ENCODE assay signal across 15 cellular contexts in genomic region chr2:207039225-207039624, GRCh38.
A peak's percentile ranks its signal among the peaks of the same experiment; 100 is the strongest.
DNase-seq lines count a peak whose midpoint lies in the region; ATAC-seq and TF ChIP-seq lines count a peak whose summit lies in the region.
"Had no signal": no experiment of that assay in that cellular context is flagged by ENCODE, and none has a peak within 500 bp of the region (broad histone marks: within the 10 kb centered on the region; RNA-seq: fewer than 3 reads in every experiment).

No MANE protein-coding gene starts in this region.

- H3K27ac Mint-ChIP-seq in GM23338, result no peak overlapping the region
- H3K27ac Mint-ChIP-seq: CD8-positive, alpha-beta T cell had no signal

- H3K4me3 ChIP-seq in epithelial cell of esophagus (ENCODE audit: low read length) (no peak overlapping the region), trophoblast cell (ENCODE audit: low read depth, low read length) (no peak overlapping the region), GM23338 (no peak overlapping the region)
- H3K4me3 ChIP-seq: BLaER1 had no signal

- H3K27me3 Mint-ChIP-seq in GM23338 (ENCODE audit: insufficient read depth, low read depth, poor library complexity), result no peaks in the 10 kb centered on the region

- no peak for TF ChIP-seq CTCF in epithelial cell of esophagus (IDR thresholded peaks at IDR 0.05; ENCODE audit: insufficient read depth, low read depth, low read length, missing control alignments)
- TF ChIP-seq CTCF in GM23338 (conservative IDR thresholded peaks at IDR 0.05; ENCODE audit: low read depth in 2 of 2), result no peak

- no peaks in the 10 kb centered on the region for H3K9me3 ChIP-seq in trophoblast cell (ENCODE audit: insufficient read depth, low read depth, low read length)
- H3K9me3 ChIP-seq: BLaER1 had no signal

- H3K23ac ChIP-seq in trophoblast cell (ENCODE audit: low read length), result peak overlapping the region; percentile 62

- H3K18ac ChIP-seq in trophoblast cell (ENCODE audit: low read length), result no peak overlapping the region

- no peaks in the 10 kb centered on the region for H3K36me3 Mint-ChIP-seq in GM23338 (ENCODE audit: low read depth)
- H3K36me3 Mint-ChIP-seq: CD8-positive, alpha-beta T cell had no signal

- H4K20me1 ChIP-seq in GM23338 (replicated peaks; ENCODE audit: insufficient read depth), result no peaks in the 10 kb centered on the region
- H4K20me1 ChIP-seq: BLaER1 had no signal

- WGBS in trophoblast cell (ENCODE audit: extremely low coverage, insufficient coverage, insufficient read length), result no CpG with 5 or more reads among the region's 4 CpGs

- H3K79me2 ChIP-seq in trophoblast cell (ENCODE audit: control insufficient read depth, insufficient read depth, low read length, poor library complexity) (no peaks in the 10 kb centered on the region), GM23338 (replicated peaks; ENCODE audit: insufficient read depth) (no peaks in the 10 kb centered on the region)

- H3K27me3 ChIP-seq in trophoblast cell (ENCODE audit: insufficient read depth, low read length), result no peaks in the 10 kb centered on the region
- H3K27me3 ChIP-seq in GM23338 (ENCODE audit: insufficient read depth), result no peaks in the 10 kb centered on the region
- H3K27me3 ChIP-seq: BLaER1 had no signal

- H3K14ac ChIP-seq in trophoblast cell (ENCODE audit: low read length), result no peak overlapping the region

- no peak overlapping the region for H4K12ac ChIP-seq in trophoblast cell (ENCODE audit: low read depth, low read length)

- no peak overlapping the region for H3K4me2 ChIP-seq in trophoblast cell (ENCODE audit: low read length)
- H3K4me2 ChIP-seq in GM23338, result no peak overlapping the region
- H3K4me2 ChIP-seq: BLaER1 had no signal

- H3K9me3 Mint-ChIP-seq in GM23338, result no peaks in the 10 kb centered on the region

- no peak overlapping the region for H4K91ac ChIP-seq in trophoblast cell (ENCODE audit: low read depth, low read length)

- H2BK12ac ChIP-seq in trophoblast cell (ENCODE audit: low read length), result no peak overlapping the region

- no peak overlapping the region for H3K4ac ChIP-seq in trophoblast cell (ENCODE audit: low read depth, low read length)

- H3K36me3 ChIP-seq in trophoblast cell (ENCODE audit: control insufficient read depth in 1 of 2, insufficient read depth in 2 of 2, low read length in 2 of 2) (no peaks in the 10 kb centered on the region), GM23338 (ENCODE audit: insufficient read depth) (no peaks in the 10 kb centered on the region)
- H3K36me3 ChIP-seq: BLaER1 had no signal

- H4K8ac ChIP-seq in trophoblast cell (ENCODE audit: low read depth, low read length), result no peak overlapping the region

- H2BK5ac ChIP-seq in trophoblast cell (ENCODE audit: low read depth, low read length, poor library complexity), result no peak overlapping the region

- ATAC-seq in GM23338 (no peak), HG03457 (IDR thresholded peaks at IDR 0.05; ENCODE audit: unreplicated experiment) (no peak)
- ATAC-seq: CD8-positive, alpha-beta T cell; HepG2 had no signal

- no peak overlapping the region for H2AFZ ChIP-seq in trophoblast cell (ENCODE audit: insufficient read depth, low read length, poor library complexity)
- no peak overlapping the region for H2AFZ ChIP-seq in GM23338

- H3K79me1 ChIP-seq in trophoblast cell (ENCODE audit: low read length), result no peaks in the 10 kb centered on the region

- H3K4me1 ChIP-seq in trophoblast cell (ENCODE audit: control insufficient read depth in 1 of 2, insufficient read depth in 2 of 2, low read length in 2 of 2), result no peaks in the 10 kb centered on the region
- H3K4me1 ChIP-seq in GM23338 (ENCODE audit: insufficient read depth), result peaks cover 24% of the 10 kb centered on the region
- H3K4me1 ChIP-seq: BLaER1 had no signal

- H3F3A ChIP-seq in GM23338 (replicated peaks; ENCODE audit: low read depth), result 0 out of 2 replicates have a peak, but pooled peaks cover 11% of the 10 kb centered on the region

- H3K9ac ChIP-seq in trophoblast cell (ENCODE audit: low read length), result no peak overlapping the region
- H3K9ac ChIP-seq: BLaER1 had no signal

- no peak overlapping the region for H3K4me3 Mint-ChIP-seq in GM23338
- H3K4me3 Mint-ChIP-seq: CD8-positive, alpha-beta T cell had no signal

- H3K27ac ChIP-seq in trophoblast cell (ENCODE audit: low read depth, low read length) (no peak overlapping the region), GM23338 (ENCODE audit: low read depth) (no peak overlapping the region)
- H3K27ac ChIP-seq: BLaER1 had no signal

- DNase-seq in NCI-H748 (lab: John Stamatoyannopoulos, UW; ENCODE audit: unreplicated experiment), result peak; percentile 71
- DNase-seq in NCI-H748 treated with DMSO at 0.1 percent for 48 hours (lab: John Stamatoyannopoulos, UW), result no peak
- peak; percentile 71 for DNase-seq in NCI-H510A (lab: John Stamatoyannopoulos, UW)
- peak; percentile 64 for DNase-seq in epithelial cell of esophagus (ENCODE audit: low read depth)
- DNase-seq in trophoblast cell, result peak in 1 of 2 donors; percentile 4
- no peak for DNase-seq in GM23338 (ENCODE audit: low spot score)
- DNase-seq: CD8-positive, alpha-beta T cell; GF-D8; KG1; NCI-H1694; NCI-H2171 treated with DMSO at 0.1 percent for 48 hours; Right ventricle myocardium superior had no signal

- H2AK5ac ChIP-seq in trophoblast cell (ENCODE audit: low read length), result no peak overlapping the region

- H3K9me2 ChIP-seq in GM23338 (ENCODE audit: insufficient read depth), result no peaks in the 10 kb centered on the region

- no peak overlapping the region for H2BK120ac ChIP-seq in trophoblast cell (ENCODE audit: insufficient read depth, low read length, poor library complexity)

- H3K4me1 Mint-ChIP-seq in GM23338, result peaks cover 31% of the 10 kb centered on the region

TF ChIP-seq in GM23338, 12 proteins besides CTCF, POLR2A, EP300 and RAD21:
- TF ChIP-seq JUNB (IDR thresholded peaks at IDR 0.05; ENCODE audit: unreplicated experiment), result no peak
- no peak for TF ChIP-seq CREB1 (CRISPR knock-in tag; IDR thresholded peaks at IDR 0.05; ENCODE audit: low read depth)
- TF ChIP-seq POLR2AphosphoS5 (IDR thresholded peaks at IDR 0.05; ENCODE audit: low read depth), result no peak
- TF ChIP-seq STAT1 (IDR thresholded peaks at IDR 0.05; ENCODE audit: unreplicated experiment), result no peak

Comparison
In these comparisons a context has a peak if more than half of its experiments do, and no peak if none do; other contexts are left out.
1. DNase-seq: peak in NCI-H748 (single experiment), NCI-H510A (single experiment) and epithelial cell of esophagus (single experiment); none in NCI-H748 treated with DMSO at 0.1 percent for 48 hours (single experiment) and GM23338 (single experiment).